In the genomic region with DNA sequence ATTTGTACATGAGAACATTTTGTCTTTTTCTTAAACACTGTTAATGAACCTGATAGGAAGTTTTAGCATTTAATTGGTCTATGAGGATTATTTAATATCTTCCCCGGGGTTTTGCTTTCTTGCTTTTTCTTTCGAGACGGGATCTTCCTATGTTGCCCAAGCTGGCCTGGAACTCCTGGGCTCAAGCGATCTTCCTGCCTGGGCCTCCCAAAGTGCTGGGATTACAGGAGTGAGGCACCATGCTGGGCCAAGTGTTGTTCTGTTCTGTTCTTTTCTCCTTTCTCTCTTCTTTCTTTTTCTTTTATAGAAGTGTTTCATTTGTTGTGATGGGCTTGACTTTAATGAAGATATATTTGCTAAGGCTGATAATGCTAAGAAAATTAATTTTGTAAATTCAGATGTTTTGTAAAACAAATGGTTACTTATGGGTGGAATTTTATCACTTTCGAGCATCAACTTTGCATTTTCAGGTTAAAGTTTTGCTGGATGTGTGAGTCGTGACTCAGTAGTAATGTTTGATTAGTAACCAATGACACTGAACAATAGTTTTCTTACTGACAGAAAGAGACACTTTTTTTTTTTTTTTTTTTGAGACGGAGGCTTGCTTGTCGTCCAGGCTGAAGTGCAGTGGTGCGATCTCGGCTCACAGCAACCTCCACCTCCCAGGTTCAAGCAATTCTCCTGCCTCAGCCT, we compare ENCODE assay signal across 9 cellular contexts. TPM values are rescaled to one million over a fixed set of nuclear protein-coding genes. Genes with fewer than 3 reads are reported as not detected.
DNase-seq lines count a peak whose midpoint lies in the region; ATAC-seq, FAIRE-seq and TF ChIP-seq lines count a peak whose summit lies in the region.
"Had no signal": no experiment of that assay in that cellular context is flagged by ENCODE, and none has a peak within 500 bp of the region (broad histone marks: within the 10 kb centered on the region; RNA-seq: fewer than 3 reads in every experiment).

No MANE protein-coding gene starts in this region.

- peaks cover 3% of the 10 kb centered on the region for H3K36me3 ChIP-seq in CD4-positive, CD25-positive, alpha-beta regulatory T cell (ENCODE audit: control insufficient read depth, insufficient read depth, low read length)
- 0 out of 2 replicates have a peak, but pooled peaks cover 4% of the 10 kb centered on the region for H3K36me3 ChIP-seq in KOPT-K1 (ENCODE audit: insufficient read depth, low read length)
- H3K36me3 ChIP-seq in colonic mucosa = no peaks in the 10 kb centered on the region

- peak overlapping the region; percentile 74 to 93 (median 92) for H3K4me3 Mint-ChIP-seq in CD4-positive, CD25-positive, alpha-beta regulatory T cell
- H3K4me3 Mint-ChIP-seq in nephron = peak overlapping the region; percentile 93 to 99 (median 95)

- no peaks in the 10 kb centered on the region for H3K9me3 ChIP-seq in CD4-positive, CD25-positive, alpha-beta regulatory T cell (ENCODE audit: control insufficient read depth in 2 of 2, low read length in 2 of 2)
- no peaks in the 10 kb centered on the region for H3K9me3 ChIP-seq in KOPT-K1 (ENCODE audit: insufficient read depth, low read length, poor library complexity, severe bottlenecking)
- no peaks in the 10 kb centered on the region for H3K9me3 ChIP-seq in colonic mucosa

- no peak for TF ChIP-seq CTCF in colonic mucosa (IDR thresholded peaks at IDR 0.05)
- no peak for TF ChIP-seq CTCF in nephron (IDR thresholded peaks at IDR 0.05; ENCODE audit: unreplicated experiment in 3 of 3)

- H3K4me1 Mint-ChIP-seq in CD4-positive, CD25-positive, alpha-beta regulatory T cell = peaks cover 41 to 79% (median 57%) of the 10 kb centered on the region in 4 donors
- peaks cover 43% of the 10 kb centered on the region for H3K4me1 Mint-ChIP-seq in nephron

- no peak for ATAC-seq in CD4-positive, CD25-positive, alpha-beta regulatory T cell (ENCODE audit: low read depth in 2 of 2)
- no peak for ATAC-seq in HG02970 (IDR thresholded peaks at IDR 0.05; ENCODE audit: low FRiP score, unreplicated experiment)

- peak overlapping the region; percentile 94 for H3K4me3 ChIP-seq in CD4-positive, CD25-positive, alpha-beta regulatory T cell (ENCODE audit: low read depth, low read length)
- H3K4me3 ChIP-seq in colonic mucosa = peak overlapping the region; percentile 84

- H3K4me1 ChIP-seq in CD4-positive, CD25-positive, alpha-beta regulatory T cell (ENCODE audit: control insufficient read depth, insufficient read depth, low read length, poor library complexity, severe bottlenecking) = peaks cover 41% of the 10 kb centered on the region
- no peaks in the 10 kb centered on the region for H3K4me1 ChIP-seq in colonic mucosa

- peak overlapping the region; percentile 96 to 97 (median 96) for H3K27ac Mint-ChIP-seq in CD4-positive, CD25-positive, alpha-beta regulatory T cell
- peak overlapping the region; percentile 96 to 98 (median 97) for H3K27ac Mint-ChIP-seq in nephron

- H3K27ac ChIP-seq in CD4-positive, CD25-positive, alpha-beta regulatory T cell (ENCODE audit: insufficient read depth, low read length, poor library complexity, severe bottlenecking) = no peak overlapping the region
- H3K27ac ChIP-seq in KOPT-K1 (ENCODE audit: low read depth, low read length, poor library complexity, severe bottlenecking) = peak overlapping the region; percentile 100
- H3K27ac ChIP-seq in colonic mucosa = peak overlapping the region; percentile 99

- H3K27me3 ChIP-seq in CD4-positive, CD25-positive, alpha-beta regulatory T cell (ENCODE audit: control insufficient read depth, insufficient read depth, low read length) = no peaks in the 10 kb centered on the region
- no peaks in the 10 kb centered on the region for H3K27me3 ChIP-seq in colonic mucosa

- peak overlapping the region in 1 of 2 donors; percentile 6 for H3K9ac ChIP-seq in colonic mucosa (ENCODE audit: low read depth in 2 of 2, low read length in 2 of 2)

- FAIRE-seq in GM19239 (lab: Jason Lieb, UNC) = no peak
- FAIRE-seq: endometrium had no signal

- H3K27me3 Mint-ChIP-seq in CD4-positive, CD25-positive, alpha-beta regulatory T cell = peaks cover 7% of the 10 kb centered on the region
- no peaks in the 10 kb centered on the region for H3K27me3 Mint-ChIP-seq in nephron (ENCODE audit: low read depth)

- H3K9me3 Mint-ChIP-seq in CD4-positive, CD25-positive, alpha-beta regulatory T cell = peaks cover 0 to 1% (median 0%) of the 10 kb centered on the region in 7 donors
- H3K9me3 Mint-ChIP-seq in nephron = no peaks in the 10 kb centered on the region

- intact Hi-C loops in colonic mucosa (cut with DNase I) = no loop called here

- no peak for DNase-seq in CD4-positive, CD25-positive, alpha-beta regulatory T cell
- DNase-seq in colonic mucosa (no peak), GM19239 (ENCODE audit: insufficient read length, low spot score) (no peak), foreskin melanocyte (no peak), GDM1 (lab: John Stamatoyannopoulos, UW) (no peak)

- H3K36me3 Mint-ChIP-seq in CD4-positive, CD25-positive, alpha-beta regulatory T cell = peaks cover 3% of the 10 kb centered on the region
- H3K36me3 Mint-ChIP-seq in nephron (ENCODE audit: low read depth) = no peaks in the 10 kb centered on the region

RNA-seq across cellular contexts. Expression of a gene that starts 2.2 kb away (rescaled TPM):
- 81.4 TPM for total RNA-seq in CD4-positive, CD25-positive, alpha-beta regulatory T cell
- polyA plus RNA-seq in CD4-positive, CD25-positive, alpha-beta regulatory T cell = 1 to 10 TPM; 3.1 to 4.6 (median 3.5) TPM
- total RNA-seq in colonic mucosa = 10 to 100 TPM; 29.3 to 38.7 TPM

RNA-seq across cellular contexts. Expression of a gene that starts 40.2 kb away (rescaled TPM):
- total RNA-seq in CD4-positive, CD25-positive, alpha-beta regulatory T cell = 0.39 TPM
- polyA plus RNA-seq in CD4-positive, CD25-positive, alpha-beta regulatory T cell = not detected
- total RNA-seq in colonic mucosa = under 1 TPM in 1 of 2 donors, not detected in 1; 0.19 TPM
